ENCODE assay signal across 24 cellular contexts in genomic region chr4:80963051-80963450, GRCh38.
DNase-seq lines count a peak whose midpoint lies in the region; TF ChIP-seq lines count a peak whose summit lies in the region.
"Had no signal": no experiment of that assay in that cellular context is flagged by ENCODE, and none has a peak within 500 bp of the region (broad histone marks: within the 10 kb centered on the region; RNA-seq: fewer than 3 reads in every experiment).

No MANE protein-coding gene starts in this region.

- H3K4me3 ChIP-seq in OCI-LY7 (ENCODE audit: low read depth, low read length, poor library complexity, severe bottlenecking) (no peak overlapping the region), epithelial cell of esophagus (ENCODE audit: low read length) (no peak overlapping the region)
- H3K4me3 ChIP-seq: colonic mucosa, gastroesophageal sphincter, left ventricle myocardium inferior, SJCRH30, suprapubic skin had no signal

- TF ChIP-seq CTCF in OCI-LY7 (conservative IDR thresholded peaks at IDR 0.05; ENCODE audit: low read length) (no peak), epithelial cell of esophagus (IDR thresholded peaks at IDR 0.05; ENCODE audit: insufficient read depth, low read depth, low read length, missing control alignments) (no peak)

- DNase-seq in GM03348 (ENCODE audit: low spot score) = peak; percentile 18
- no peak for DNase-seq in OCI-LY7 (ENCODE audit: low spot score)
- peak; percentile 73 for DNase-seq in epithelial cell of esophagus (ENCODE audit: low read depth)
- DNase-seq in renal cortical epithelial cell (ENCODE audit: low read depth) = peak; percentile 37
- DNase-seq in NCI-H1436 (lab: John Stamatoyannopoulos, UW) = no peak
- no peak for DNase-seq in NCI-H774 (lab: John Stamatoyannopoulos, UW)
- no peak for DNase-seq in SHP77 (lab: John Stamatoyannopoulos, UW)
- DNase-seq in ecto neural progenitor cell (ENCODE audit: low spot score) = no peak
- DNase-seq: activated B cell treated with CpG ODN at 0.5 μM for 24 hours; activated CD4-positive, alpha-beta memory T cell treated with anti-CD3 and anti-CD28 coated beads for 36 hours; activated naive CD4-positive, alpha-beta T cell treated with Interleukin-2 at 50 U/mL for 16 hours; activated T-cell treated with anti-CD3 and anti-CD28 coated beads, Interleukin-2, amount 50 U/mL, for 1 hour; CD8-positive, alpha-beta memory T cell; colonic mucosa; DMS79; left ventricle myocardium inferior; NCI-H1048; NCI-H2029 treated with DMSO at 0.1 percent for 48 hours; NCI-H524; SJCRH30; stimulated activated CD4-positive, alpha-beta T cell treated with anti-CD3 and anti-CD28 coated beads, Interleukin-12 subunit alpha, Interleukin-12 subunit beta, amount 100 ng/mL, for 4 hours; T-helper 2 cell had no signal

- no peaks in the 10 kb centered on the region for H3K79me2 ChIP-seq in OCI-LY7 (ENCODE audit: insufficient read depth, low read depth, low read length)

- H3K27ac ChIP-seq in OCI-LY7 (ENCODE audit: low read depth, low read length, poor library complexity, severe bottlenecking) = no peak overlapping the region
- H3K27ac ChIP-seq: colonic mucosa, gastroesophageal sphincter, left ventricle myocardium inferior, SJCRH30, suprapubic skin had no signal

- no TSS peak for BruUV-seq in OCI-LY7 (replicated peaks; lab: Mats Ljungman, UMichigan)

- H3K4me1 ChIP-seq in OCI-LY7 (ENCODE audit: insufficient read depth, low read length, poor library complexity, severe bottlenecking) = no peaks in the 10 kb centered on the region
- H3K4me1 ChIP-seq: colonic mucosa, gastroesophageal sphincter, left ventricle myocardium inferior, suprapubic skin had no signal

- peak overlapping the region; percentile 13; the same call in 1 of the 2 replicates for H2AFZ ChIP-seq in OCI-LY7 (ENCODE audit: low read length)

- peaks cover 5% of the 10 kb centered on the region; the same call in 1 of the 2 replicates for H3K9me3 ChIP-seq in OCI-LY7 (ENCODE audit: low read length)
- H3K9me3 ChIP-seq: colonic mucosa, gastroesophageal sphincter, left ventricle myocardium inferior, SJCRH30, suprapubic skin had no signal

- H4K20me1 ChIP-seq in OCI-LY7 (ENCODE audit: insufficient read depth, low read length) = no peaks in the 10 kb centered on the region

- POLR2A ChIA-PET in OCI-LY7 (lab: Charles Lee) = interaction anchor here (0.6 to 1.6 kb wide), 8 partner anchors 8 to 172 kb away, joined by 3 to 9 read pairs (median 4); no protein-coding TSS in a partner anchor

- CTCF ChIA-PET in OCI-LY7 (lab: Charles Lee; ENCODE audit: unreplicated experiment) = no interaction called here

- no peaks in the 10 kb centered on the region for H3K9me2 ChIP-seq in OCI-LY7 (ENCODE audit: insufficient read depth, low read length)

- no peaks in the 10 kb centered on the region for H3K36me3 ChIP-seq in OCI-LY7 (ENCODE audit: insufficient read depth, low read length)
- H3K36me3 ChIP-seq: colonic mucosa, gastroesophageal sphincter, left ventricle myocardium inferior, SJCRH30, suprapubic skin had no signal

- intact Hi-C loops in OCI-LY7 (cut with micrococcal nuclease; ENCODE audit: unreplicated experiment) = no loop called here

- no peak overlapping the region for H3K4me2 ChIP-seq in OCI-LY7 (ENCODE audit: low read length)

Comparison
In these comparisons a context has a peak if more than half of its experiments do, and no peak if none do; other contexts are left out.
1. DNase-seq: peak in GM03348 (single experiment), epithelial cell of esophagus (single experiment) and renal cortical epithelial cell (single experiment); none in OCI-LY7 (single experiment), NCI-H1436 (single experiment), NCI-H774 (single experiment), SHP77 (0 of 2) and ecto neural progenitor cell (single experiment).